14 cellular contexts compared by ENCODE assay signal in the genomic region with DNA sequence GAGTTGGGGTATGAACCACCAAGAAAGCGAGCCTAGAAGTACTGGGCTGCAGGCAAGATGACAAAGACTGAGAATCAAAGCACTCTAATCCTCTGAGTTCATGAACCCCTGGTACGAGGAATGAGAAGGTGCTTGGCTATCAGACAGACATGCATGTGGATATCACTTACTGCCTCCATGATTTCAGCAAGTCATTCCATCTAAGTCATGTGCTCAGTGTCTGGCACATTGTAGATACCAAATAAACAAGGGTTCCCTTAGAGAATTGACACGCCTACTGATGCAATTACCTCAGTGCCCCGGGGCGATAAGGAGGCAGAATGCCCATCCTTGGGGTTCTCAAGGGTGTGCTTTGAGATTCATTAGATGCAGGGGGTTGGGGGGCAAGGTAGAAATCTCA.
DNase-seq lines count a peak whose midpoint lies in the region; ATAC-seq and TF ChIP-seq lines count a peak whose summit lies in the region.
"Had no signal": no experiment of that assay in that cellular context is flagged by ENCODE, and none has a peak within 500 bp of the region (broad histone marks: within the 10 kb centered on the region; RNA-seq: fewer than 3 reads in every experiment).

No MANE protein-coding gene starts in this region.

- H3K4me3 Mint-ChIP-seq in Calu3 (ENCODE audit: low read depth, unreplicated experiment) = no peak overlapping the region
- H3K4me3 Mint-ChIP-seq: activated CD4-positive, alpha-beta T cell treated with anti-CD3 and anti-CD28 coated beads, Interleukin-2, amount 10 ng/mL, durations not matched to agents 24 days and 14 days; activated T-helper 17 cell treated with anti-CD3 and anti-CD28 coated beads, Interleukin-2, amount 50 U/mL, for 72 hours; stimulated activated memory B cell treated with anti-CD40 and anti-IgM and Interleukin-4, amounts not matched to agents 10 μg/mL and 1 μg/mL and 100 μg/mL, for 72 hours had no signal

- no peaks in the 10 kb centered on the region for H3K27me3 ChIP-seq in smooth muscle cell (ENCODE audit: low read depth)
- H3K27me3 ChIP-seq: BLaER1 had no signal

- no peak for TF ChIP-seq CTCF in Calu3 (IDR thresholded peaks at IDR 0.05; ENCODE audit: unreplicated experiment)
- TF ChIP-seq CTCF in mucosa of descending colon (IDR thresholded peaks at IDR 0.05) = no peak
- no peak for TF ChIP-seq CTCF in smooth muscle cell (IDR thresholded peaks at IDR 0.05; ENCODE audit: borderline replicate concordance, insufficient read depth, poor library complexity, severe bottlenecking)

- H3K9me3 Mint-ChIP-seq in Calu3 (ENCODE audit: low read depth, unreplicated experiment) = peaks cover 5% of the 10 kb centered on the region

- intact Hi-C loops in Calu3 (cut with micrococcal nuclease; ENCODE audit: unreplicated experiment) (no loop called here), mucosa of descending colon (cut with DNase I, micrococcal nuclease) (no loop called here)

- no peaks in the 10 kb centered on the region for H3K36me3 ChIP-seq in mucosa of descending colon (ENCODE audit: low read depth)
- no peaks in the 10 kb centered on the region for H3K36me3 ChIP-seq in smooth muscle cell (ENCODE audit: low read depth)
- H3K36me3 ChIP-seq: BLaER1 had no signal

- CTCF ChIA-PET in Calu3 (lab: Charles Lee) = no interaction called here

- H3K9ac ChIP-seq in smooth muscle cell (ENCODE audit: low read depth) = no peak overlapping the region
- H3K9ac ChIP-seq: BLaER1 had no signal

- ATAC-seq in mucosa of descending colon = peak; percentile 31
- ATAC-seq in stimulated activated naive CD8-positive, alpha-beta T cell treated with anti-CD3 and anti-CD28 coated beads, Interleukin-15, Interleukin-2, amounts not matched to agents 100 U/mL and 50 U/mL, for 24 hours = no peak
- ATAC-seq: activated T-helper 17 cell treated with anti-CD3 and anti-CD28 coated beads, Interleukin-2, amount 50 U/mL, for 72 hours; stimulated activated memory B cell treated with anti-CD40 and anti-IgM and Interleukin-4, amounts not matched to agents 10 μg/mL and 1 μg/mL and 100 μg/mL, for 72 hours had no signal

- H3K9me3 ChIP-seq in mucosa of descending colon (no peaks in the 10 kb centered on the region), smooth muscle cell (replicated peaks; ENCODE audit: low read depth) (no peaks in the 10 kb centered on the region)

- peaks cover 4% of the 10 kb centered on the region for H3K4me1 ChIP-seq in mucosa of descending colon (ENCODE audit: low read depth)
- no peaks in the 10 kb centered on the region for H3K4me1 ChIP-seq in smooth muscle cell (ENCODE audit: low read depth)
- H3K4me1 ChIP-seq: BLaER1 had no signal

- BruUV-seq in Calu3 (replicated peaks; lab: Mats Ljungman, UMichigan) = no TSS peak

- H3K36me3 Mint-ChIP-seq in Calu3 (ENCODE audit: insufficient read depth, unreplicated experiment) = no peaks in the 10 kb centered on the region

- peaks cover 6% of the 10 kb centered on the region for H3F3A ChIP-seq in smooth muscle cell (ENCODE audit: low read depth)

- H3K4me3 ChIP-seq in mucosa of descending colon = no peak overlapping the region
- no peak overlapping the region for H3K4me3 ChIP-seq in smooth muscle cell
- H3K4me3 ChIP-seq: BLaER1 had no signal

- H3K4me2 ChIP-seq in smooth muscle cell = no peak overlapping the region
- H3K4me2 ChIP-seq: BLaER1 had no signal

- H4K20me1 ChIP-seq in smooth muscle cell (ENCODE audit: low read depth) = no peaks in the 10 kb centered on the region
- H4K20me1 ChIP-seq: BLaER1 had no signal

- H2AFZ ChIP-seq in smooth muscle cell (ENCODE audit: low read depth) = no peak overlapping the region

- DNase-seq in Calu3 (peak; percentile 58), M059J (ENCODE audit: low read depth) (peak; percentile 92), epidermal melanocyte (ENCODE audit: insufficient read length, low spot score) (peak; percentile 40), mucosa of descending colon (no peak), RKO (ENCODE audit: low spot score) (no peak), smooth muscle cell (lab: John Stamatoyannopoulos, UW; ENCODE audit: unreplicated experiment) (no peak)
- DNase-seq in stimulated activated naive CD8-positive, alpha-beta T cell treated with anti-CD3 and anti-CD28 coated beads, Interleukin-15, Interleukin-2, amounts not matched to agents 100 U/mL and 50 U/mL, for 24 hours = no peak
- no peak for DNase-seq in activated CD4-positive, alpha-beta T cell treated with anti-CD3 and anti-CD28 coated beads for 48 hours
- DNase-seq: activated CD4-positive, alpha-beta T cell treated with anti-CD3 and anti-CD28 coated beads, Interleukin-2, amount 10 ng/mL, durations not matched to agents 24 days and 14 days; left cardiac atrium; NCI-H526 treated with DMSO at 0.1 percent for 48 hours had no signal

- no peak overlapping the region for H3K27ac ChIP-seq in smooth muscle cell (ENCODE audit: low read depth)
- H3K27ac ChIP-seq: BLaER1 had no signal

- 89% methylated on average over 5 of the region's 5 CpGs for WGBS in smooth muscle cell (ENCODE audit: low lambda C conversion rate)

- H3K4me1 Mint-ChIP-seq in Calu3 (ENCODE audit: low read depth, unreplicated experiment) = peaks cover 33% of the 10 kb centered on the region
- H3K4me1 Mint-ChIP-seq: activated CD4-positive, alpha-beta T cell treated with anti-CD3 and anti-CD28 coated beads, Interleukin-2, amount 10 ng/mL, durations not matched to agents 24 days and 14 days; activated T-helper 17 cell treated with anti-CD3 and anti-CD28 coated beads, Interleukin-2, amount 50 U/mL, for 72 hours; stimulated activated memory B cell treated with anti-CD40 and anti-IgM and Interleukin-4, amounts not matched to agents 10 μg/mL and 1 μg/mL and 100 μg/mL, for 72 hours had no signal

- no peaks in the 10 kb centered on the region for H3K27me3 Mint-ChIP-seq in Calu3 (ENCODE audit: unreplicated experiment)
- H3K27me3 Mint-ChIP-seq: activated T-helper 17 cell treated with anti-CD3 and anti-CD28 coated beads, Interleukin-2, amount 50 U/mL, for 72 hours had no signal

- no peaks in the 10 kb centered on the region for H3K79me2 ChIP-seq in smooth muscle cell (ENCODE audit: low read depth)

- peak overlapping the region; percentile 71 for H3K27ac Mint-ChIP-seq in Calu3 (ENCODE audit: unreplicated experiment)
- H3K27ac Mint-ChIP-seq: activated CD4-positive, alpha-beta T cell treated with anti-CD3 and anti-CD28 coated beads, Interleukin-2, amount 10 ng/mL, durations not matched to agents 24 days and 14 days; activated T-helper 17 cell treated with anti-CD3 and anti-CD28 coated beads, Interleukin-2, amount 50 U/mL, for 72 hours; stimulated activated memory B cell treated with anti-CD40 and anti-IgM and Interleukin-4, amounts not matched to agents 10 μg/mL and 1 μg/mL and 100 μg/mL, for 72 hours had no signal

Comparison
In these comparisons a context has a peak if more than half of its experiments do, and no peak if none do; other contexts are left out.
1. DNase-seq: peak in Calu3 (single experiment), M059J (single experiment) and epidermal melanocyte (single experiment); none in mucosa of descending colon (0 of 3), stimulated activated naive CD8-positive, alpha-beta T cell treated with anti-CD3 and anti-CD28 coated beads, Interleukin-15, Interleukin-2, amounts not matched to agents 100 U/mL and 50 U/mL, for 24 hours (single experiment), RKO (single experiment), smooth muscle cell (single experiment) and activated CD4-positive, alpha-beta T cell treated with anti-CD3 and anti-CD28 coated beads for 48 hours (single experiment).